ENCODE assay signal across 11 cellular contexts in genomic region chr13:43196171-43196611, GRCh38.
A peak's percentile ranks its signal among the peaks of the same experiment; 100 is the strongest.
DNase-seq lines count a peak whose midpoint lies in the region; ATAC-seq, FAIRE-seq and TF ChIP-seq lines count a peak whose summit lies in the region.
"Had no signal": no experiment of that assay in that cellular context is flagged by ENCODE, and none has a peak within 500 bp of the region (broad histone marks: within the 10 kb centered on the region; RNA-seq: fewer than 3 reads in every experiment).

No MANE protein-coding gene starts in this region.

- in situ Hi-C loops in brain microvascular endothelial cell (cut with HindIII; ENCODE audit: low pct_ligation_motif_present, low sequenced_read_pairs): no loop called here

- ATAC-seq in GM21786 (IDR thresholded peaks at IDR 0.05; ENCODE audit: unreplicated experiment): no peak
- no peak for ATAC-seq in mucosa of descending colon

- intact Hi-C loops in mucosa of descending colon (cut with DNase I, micrococcal nuclease): no loop called here

- 59 to 70% (median 64%) methylated on average over 4 of the region's 4 CpGs for WGBS in small intestine, 3 donors

- no peak for FAIRE-seq in small intestine (lab: Jason Lieb, UNC)

- H3K27me3 ChIP-seq in brain microvascular endothelial cell (replicated peaks) (no peaks in the 10 kb centered on the region), small intestine (ENCODE audit: control insufficient read depth in 2 of 2, insufficient read depth in 2 of 2, low read length in 2 of 2) (no peaks in the 10 kb centered on the region)

- H3K27ac ChIP-seq in brain microvascular endothelial cell: no peak overlapping the region
- H3K27ac ChIP-seq in small intestine (ENCODE audit: low read depth in 1 of 2, low read length in 1 of 2): no peak overlapping the region

- H3K36me3 ChIP-seq in brain microvascular endothelial cell (replicated peaks) (no peaks in the 10 kb centered on the region), small intestine (ENCODE audit: control insufficient read depth in 2 of 2, insufficient read depth in 2 of 2, low read length in 2 of 2) (no peaks in the 10 kb centered on the region), mucosa of descending colon (ENCODE audit: low read depth) (no peaks in the 10 kb centered on the region)

- H3K4me1 ChIP-seq in small intestine (ENCODE audit: control insufficient read depth in 2 of 2, insufficient read depth in 1 of 2, low read depth in 1 of 2, low read length in 1 of 2) (no peaks in the 10 kb centered on the region), mucosa of descending colon (ENCODE audit: low read depth) (no peaks in the 10 kb centered on the region)

- no peaks in the 10 kb centered on the region for H3K9me3 ChIP-seq in small intestine (ENCODE audit: control insufficient read depth, low read depth)
- no peaks in the 10 kb centered on the region for H3K9me3 ChIP-seq in mucosa of descending colon

- no peak overlapping the region for H3K4me3 ChIP-seq in brain microvascular endothelial cell (ENCODE audit: low read depth, low read length)
- no peak overlapping the region for H3K4me3 ChIP-seq in small intestine (ENCODE audit: low read depth in 1 of 2, low read length in 2 of 2)
- H3K4me3 ChIP-seq in mucosa of descending colon: no peak overlapping the region

- DNase-seq in AG09319 (ENCODE audit: extremely low read depth, low read depth) (no peak), NCI-H1092 treated with DMSO at 0.1 percent for 48 hours (lab: John Stamatoyannopoulos, UW) (peak; percentile 67), brain microvascular endothelial cell (no peak), hippocampal formation (lab: John Stamatoyannopoulos, UW) (peak; percentile 7 to 9), small intestine (no peak), mucosa of descending colon (no peak), HPDE6-E6E7 (ENCODE audit: extremely low spot score) (no peak)
- DNase-seq: DND-41, NCI-H146, nephron progenitor cell had no signal

- peak; percentile 10 for TF ChIP-seq CTCF in AG09319 (IDR thresholded peaks at IDR 0.05; ENCODE audit: low read depth, low read length)
- peak; percentile 19 for TF ChIP-seq CTCF in brain microvascular endothelial cell (IDR thresholded peaks at IDR 0.05; ENCODE audit: low read depth, low read length, missing control alignments)
- TF ChIP-seq CTCF in mucosa of descending colon (IDR thresholded peaks at IDR 0.05): no peak

Comparison
In these comparisons a context has a peak if more than half of its experiments do, and no peak if none do; other contexts are left out.
1. DNase-seq: peak in NCI-H1092 treated with DMSO at 0.1 percent for 48 hours (single experiment) and hippocampal formation (2 of 2); none in AG09319 (single experiment), brain microvascular endothelial cell (single experiment), small intestine (single experiment), mucosa of descending colon (0 of 3) and HPDE6-E6E7 (single experiment).